Comparison of ENCODE assay signal across 8 cellular contexts in the genomic region with DNA sequence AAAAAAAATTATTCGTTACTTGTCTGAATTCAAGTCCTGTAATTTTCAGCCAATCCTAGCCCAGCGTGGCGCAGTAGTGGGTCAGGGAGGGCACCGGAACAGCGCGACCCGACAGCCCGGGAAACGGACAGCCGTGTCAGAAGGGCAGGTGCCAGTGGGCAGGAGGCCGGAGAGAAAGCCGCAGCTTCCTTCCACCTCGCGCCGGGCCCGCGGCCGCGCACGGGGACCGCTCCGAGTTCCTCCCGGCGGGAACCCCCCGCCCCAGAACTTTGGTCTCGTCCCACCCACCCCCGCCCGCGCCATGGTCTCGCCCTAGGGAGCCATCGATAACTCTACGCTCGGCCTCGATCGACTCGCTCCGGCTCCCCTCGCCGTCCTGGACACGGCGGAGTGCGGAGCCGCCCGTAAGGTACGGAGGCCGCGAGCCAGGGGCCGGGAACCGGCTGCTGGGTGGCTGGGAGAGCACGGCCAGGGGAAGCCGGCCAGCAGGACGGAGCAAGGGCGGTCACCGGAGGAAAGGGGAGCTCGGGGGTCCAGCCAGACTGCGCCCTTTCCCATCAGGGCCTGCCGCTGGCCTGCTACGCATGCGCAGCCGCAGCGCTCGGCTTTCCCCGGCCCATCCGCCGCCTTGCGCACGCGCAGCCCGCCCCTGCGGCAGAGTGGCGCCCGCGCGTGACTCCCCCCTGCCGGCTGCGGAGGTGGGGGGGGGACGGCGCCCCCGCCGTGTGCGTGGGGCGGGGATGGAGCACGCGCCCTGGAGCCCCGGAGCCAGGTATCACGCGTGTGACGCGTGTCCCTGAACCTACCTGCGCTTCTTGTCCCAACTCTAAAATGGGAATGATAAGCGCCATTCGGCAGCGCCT. TPM values are rescaled to one million over a fixed set of nuclear protein-coding genes. Genes with fewer than 3 reads are reported as not detected.
DNase-seq lines count a peak whose midpoint lies in the region; ATAC-seq and TF ChIP-seq lines count a peak whose summit lies in the region.

A gene with protein sequence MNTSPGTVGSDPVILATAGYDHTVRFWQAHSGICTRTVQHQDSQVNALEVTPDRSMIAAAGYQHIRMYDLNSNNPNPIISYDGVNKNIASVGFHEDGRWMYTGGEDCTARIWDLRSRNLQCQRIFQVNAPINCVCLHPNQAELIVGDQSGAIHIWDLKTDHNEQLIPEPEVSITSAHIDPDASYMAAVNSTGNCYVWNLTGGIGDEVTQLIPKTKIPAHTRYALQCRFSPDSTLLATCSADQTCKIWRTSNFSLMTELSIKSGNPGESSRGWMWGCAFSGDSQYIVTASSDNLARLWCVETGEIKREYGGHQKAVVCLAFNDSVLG (plus strand): TSS at position 351 of the 863 bp plus-strand sequence. CDS start 632 bp downstream, outside the sequence.

- peak within 1 kb of the TSS; percentile 85 for H3K27ac Mint-ChIP-seq in activated naive CD4-positive, alpha-beta T cell treated with anti-CD3 and anti-CD28 coated beads for 36 hours

- no peaks in the 10 kb centered on the region for H3K9me3 ChIP-seq in suprapubic skin

- no peak for TF ChIP-seq EP300 in suprapubic skin (IDR thresholded peaks at IDR 0.05)

- peak; percentile 85 for DNase-seq in ELR (ENCODE audit: low read depth)
- DNase-seq in Kasumi-1 (lab: John Stamatoyannopoulos, UW): peak; percentile 35 to 45
- peak; percentile 86 for DNase-seq in SK-N-DZ (ENCODE audit: low spot score)
- DNase-seq in activated naive CD4-positive, alpha-beta T cell treated with anti-CD3 and anti-CD28 coated beads for 36 hours: peak; percentile 86
- DNase-seq in germinal center (ENCODE audit: low spot score): peak; percentile 98
- peak; percentile 85 for DNase-seq in occipital lobe (lab: John Stamatoyannopoulos, UW)
- peak; percentile 88 to 92 for DNase-seq in suprapubic skin (ENCODE audit: low spot score in 2 of 2)

- H3K27me3 Mint-ChIP-seq in activated naive CD4-positive, alpha-beta T cell treated with anti-CD3 and anti-CD28 coated beads for 36 hours (ENCODE audit: low read depth): no peaks in the 10 kb centered on the region

- peak within 1 kb of the TSS; percentile 78 for H3K4me3 Mint-ChIP-seq in activated naive CD4-positive, alpha-beta T cell treated with anti-CD3 and anti-CD28 coated beads for 36 hours

- H3K27ac ChIP-seq in suprapubic skin: peak within 1 kb of the TSS; percentile 93

- peak; percentile 54 for ATAC-seq in GM21737 (IDR thresholded peaks at IDR 0.05; ENCODE audit: unreplicated experiment)

- intact Hi-C loops in activated naive CD4-positive, alpha-beta T cell treated with anti-CD3 and anti-CD28 coated beads for 36 hours (cut with micrococcal nuclease): loop anchor here (1.0 kb wide), 4 partner anchors 10 to 50 kb away; partner anchors contain the start of genes E4F1, ECI1 and TRAF7

- H3K4me1 ChIP-seq in suprapubic skin: peaks cover 19% of the 10 kb centered on the region

- H3K4me3 ChIP-seq in suprapubic skin: peak within 1 kb of the TSS; percentile 79

- no peak for TF ChIP-seq CTCF in suprapubic skin (IDR thresholded peaks at IDR 0.05)

- no peaks in the 10 kb centered on the region for H3K27me3 ChIP-seq in suprapubic skin

- peaks cover 22% of the 10 kb centered on the region for H3K4me1 Mint-ChIP-seq in activated naive CD4-positive, alpha-beta T cell treated with anti-CD3 and anti-CD28 coated beads for 36 hours (ENCODE audit: low read depth)

- peak in 1 of 2 donors; percentile 57 for TF ChIP-seq POLR2A in suprapubic skin (IDR thresholded peaks at IDR 0.05)

- CTCF ChIA-PET in activated naive CD4-positive, alpha-beta T cell treated with anti-CD3 and anti-CD28 coated beads for 36 hours (lab: Charles Lee): interaction anchor here (0.6 to 1.5 kb wide), 2 partner anchors 11 to 76 kb away, joined by 4 to 5 read pairs; no protein-coding TSS in a partner anchor

- peaks cover 34% of the 10 kb centered on the region for H3K36me3 ChIP-seq in suprapubic skin

- H3K9me3 Mint-ChIP-seq in activated naive CD4-positive, alpha-beta T cell treated with anti-CD3 and anti-CD28 coated beads for 36 hours: no peaks in the 10 kb centered on the region

- peaks cover 13% of the 10 kb centered on the region for H3K36me3 Mint-ChIP-seq in activated naive CD4-positive, alpha-beta T cell treated with anti-CD3 and anti-CD28 coated beads for 36 hours (ENCODE audit: low read depth)

- WGBS in suprapubic skin: under 1% methylated on average over 50 of the region's 93 CpGs

RNA-seq across cellular contexts. Expression of the gene that starts here (rescaled TPM):
- polyA plus RNA-seq in SK-N-DZ (2014; cell fraction: cytosol; rRNA removed): 37.3 and 53.0 TPM in 2 replicates
- polyA plus RNA-seq in SK-N-DZ (2014; cell fraction: nucleus; rRNA removed): 103 and 131 TPM in 2 replicates
- total RNA-seq in activated naive CD4-positive, alpha-beta T cell treated with anti-CD3 and anti-CD28 coated beads for 36 hours: 10 to 100 TPM; 70.0 to 70.1 TPM
- total RNA-seq in occipital lobe (10.5 TPM), suprapubic skin (10 to 100 TPM; 52.3 to 69.5 (median 55.1) TPM)

Comparison
In these comparisons a context has a peak if more than half of its experiments do, and no peak if none do; other contexts are left out.
1. Peak in every context shown above with its lines: DNase-seq, ATAC-seq, H3K4me3 ChIP-seq and H3K27ac ChIP-seq.
2. DNase-seq: peak in every context shown above with its lines; median percentile 98 in germinal center; 90 in suprapubic skin; 86 in SK-N-DZ; 86 in activated naive CD4-positive, alpha-beta T cell treated with anti-CD3 and anti-CD28 coated beads for 36 hours; 85 in ELR; 85 in occipital lobe; 40 in Kasumi-1.